In genomic region chr13:24076636-24077035, GRCh38 we compare ENCODE assay signal across 18 cellular contexts.
DNase-seq lines count a peak whose midpoint lies in the region; ATAC-seq, FAIRE-seq and TF ChIP-seq lines count a peak whose summit lies in the region.
"Had no signal": no experiment of that assay in that cellular context is flagged by ENCODE, and none has a peak within 500 bp of the region (broad histone marks: within the 10 kb centered on the region; RNA-seq: fewer than 3 reads in every experiment).

No MANE protein-coding gene starts in this region.

- H3K9me3 ChIP-seq in A549 = no peaks in the 10 kb centered on the region
- H3K9me3 ChIP-seq in astrocyte (ENCODE audit: insufficient read depth, low read depth, low read length) = no peaks in the 10 kb centered on the region
- H3K9me3 ChIP-seq in liver (ENCODE audit: control insufficient read depth in 4 of 4, low read length in 3 of 4) = no peaks in the 10 kb centered on the region
- no peaks in the 10 kb centered on the region for H3K9me3 ChIP-seq in gastroesophageal sphincter
- H3K9me3 ChIP-seq: sigmoid colon, thyroid gland had no signal

- TF ChIP-seq RAD21 in A549 (conservative IDR thresholded peaks at IDR 0.05 in 1 of 2, IDR thresholded peaks at IDR 0.05 in 1 of 2) (no peak), liver (IDR thresholded peaks at IDR 0.05) (no peak)

- DNase-seq in A549 (ENCODE audit: low read depth in 1 of 2, low spot score in 1 of 2) = no peak
- no peak for DNase-seq in Calu3
- DNase-seq in astrocyte (ENCODE audit: low read depth) = no peak
- DNase-seq: activated CD4-positive, alpha-beta T cell treated with anti-CD3 and anti-CD28 coated beads, Interleukin-2, amount 50 U/mL, for 48 hours; DMS 273 treated with DMSO at 0.1 percent for 48 hours; NCI-H748 treated with DMSO at 0.1 percent for 48 hours; sigmoid colon; stimulated activated CD4-positive, alpha-beta T cell treated with anti-CD3 and anti-CD28 coated beads, Interleukin-2, amount 100 ng/mL, for 24 hours; thyroid gland had no signal

- FAIRE-seq in A549 (lab: Jason Lieb, UNC) (no peak), astrocyte (lab: Jason Lieb, UNC) (no peak)
- FAIRE-seq: RCC 7860 had no signal

- no peak for TF ChIP-seq EP300 in A549 (IDR thresholded peaks at IDR 0.05)
- TF ChIP-seq EP300 in gastroesophageal sphincter (IDR thresholded peaks at IDR 0.05) = no peak

- WGBS in A549 (ENCODE audit: missing lambda C conversion rate) = 90% methylated on average over 8 of the region's 8 CpGs
- 73% methylated on average over 8 of the region's 8 CpGs for WGBS in liver
- 78 to 85% methylated on average over 7 of the region's 8 CpGs for WGBS in gastroesophageal sphincter (ENCODE audit: low coverage in 1 of 2), 2 donors

- H3K4me1 ChIP-seq in A549 (peaks cover 23% of the 10 kb centered on the region), astrocyte (ENCODE audit: insufficient read depth, low read length) (no peaks in the 10 kb centered on the region), liver (ENCODE audit: control insufficient read depth in 4 of 4, insufficient read depth in 4 of 4, low read length in 3 of 4) (peaks cover 6 to 19% (median 14%) of the 10 kb centered on the region in 4 donors), gastroesophageal sphincter (peaks cover 0 to 15% (median 0%) of the 10 kb centered on the region in 3 donors)

- peak overlapping the region; percentile 69 for H3K4me3 Mint-ChIP-seq in Calu3 (ENCODE audit: low read depth, unreplicated experiment)
- H3K4me3 Mint-ChIP-seq in astrocyte (ENCODE audit: unreplicated experiment) = no peak overlapping the region
- H3K4me3 Mint-ChIP-seq: activated T-helper 1 cell treated with anti-CD3 and anti-CD28 coated beads, Interleukin-12 subunit alpha, Interleukin-12 subunit beta, Interleukin-2, Interleukin-4 antibody, amounts not matched to agents 30 ng/mL and 10 ng/mL and 1 ng/mL, durations not matched to agents 14 hours and 24 hours and 36 hours; central memory CD8-positive, alpha-beta T cell; memory B cell had no signal

- H3K27ac ChIP-seq in A549 (peak overlapping the region; percentile 70 to 77), astrocyte (ENCODE audit: low read depth, low read length) (no peak overlapping the region), liver (ENCODE audit: low read depth in 1 of 2, low read length in 2 of 2) (peak overlapping the region; percentile 93 to 98), gastroesophageal sphincter (no peak overlapping the region)
- H3K27ac ChIP-seq: sigmoid colon, thyroid gland had no signal

- TF ChIP-seq CTCF in A549 (IDR thresholded peaks at IDR 0.05) (no peak), Calu3 (IDR thresholded peaks at IDR 0.05; ENCODE audit: unreplicated experiment) (no peak), astrocyte (IDR thresholded peaks at IDR 0.05; ENCODE audit: insufficient read depth, low read depth, low read length) (no peak), liver (IDR thresholded peaks at IDR 0.05; ENCODE audit: low read depth, low read length, missing input control) (no peak), gastroesophageal sphincter (IDR thresholded peaks at IDR 0.05) (no peak)

- no peaks in the 10 kb centered on the region for H3K79me2 ChIP-seq in astrocyte (ENCODE audit: insufficient read depth, low read length)

- H3K9ac ChIP-seq in astrocyte (ENCODE audit: low read length) (no peak overlapping the region), liver (ENCODE audit: low read depth in 1 of 2, low read length in 2 of 2) (no peak overlapping the region)

- H4K20me1 ChIP-seq in astrocyte (ENCODE audit: insufficient read depth, low read length) = no peaks in the 10 kb centered on the region

- intact Hi-C loops in Calu3 (cut with micrococcal nuclease; ENCODE audit: unreplicated experiment) = no loop called here

- H3K36me3 ChIP-seq in astrocyte (ENCODE audit: insufficient read depth, low read length) (no peaks in the 10 kb centered on the region), liver (ENCODE audit: control insufficient read depth in 4 of 4, insufficient read depth in 3 of 4, low read depth in 1 of 4, low read length in 3 of 4) (no peaks in the 10 kb centered on the region), gastroesophageal sphincter (no peaks in the 10 kb centered on the region)
- H3K36me3 ChIP-seq: sigmoid colon, thyroid gland had no signal

- H3K4me1 Mint-ChIP-seq in Calu3 (ENCODE audit: low read depth, unreplicated experiment) (peaks cover 41% of the 10 kb centered on the region), astrocyte (ENCODE audit: low read depth, unreplicated experiment) (peaks cover 6% of the 10 kb centered on the region)
- H3K4me1 Mint-ChIP-seq: central memory CD8-positive, alpha-beta T cell; memory B cell had no signal

- no peaks in the 10 kb centered on the region for H3K27me3 Mint-ChIP-seq in Calu3 (ENCODE audit: unreplicated experiment)
- no peaks in the 10 kb centered on the region for H3K27me3 Mint-ChIP-seq in astrocyte (ENCODE audit: low read depth, unreplicated experiment)

- CTCF ChIA-PET in A549 (lab: Yijun Ruan, JAX) (no interaction called here), Calu3 (lab: Charles Lee) (interaction anchor here (1.3 kb wide), 1 partner anchor 11 kb away, joined by 3 read pairs; no protein-coding TSS in a partner anchor)

- peaks cover 6% of the 10 kb centered on the region for H3K36me3 Mint-ChIP-seq in Calu3 (ENCODE audit: insufficient read depth, unreplicated experiment)
- peaks cover 2% of the 10 kb centered on the region for H3K36me3 Mint-ChIP-seq in astrocyte (ENCODE audit: low read depth, unreplicated experiment)
- H3K36me3 Mint-ChIP-seq: memory B cell had no signal

- H3K27me3 ChIP-seq in astrocyte (ENCODE audit: insufficient read depth, low read length) (no peaks in the 10 kb centered on the region), liver (ENCODE audit: control insufficient read depth in 4 of 4, insufficient read depth in 4 of 4, low read length in 3 of 4) (no peaks in the 10 kb centered on the region), gastroesophageal sphincter (no peaks in the 10 kb centered on the region)
- H3K27me3 ChIP-seq: sigmoid colon, thyroid gland had no signal

- H3K27ac Mint-ChIP-seq in Calu3 (ENCODE audit: unreplicated experiment) (peak overlapping the region; percentile 59), astrocyte (ENCODE audit: unreplicated experiment) (no peak overlapping the region)
- H3K27ac Mint-ChIP-seq: activated T-helper 1 cell treated with anti-CD3 and anti-CD28 coated beads, Interleukin-12 subunit alpha, Interleukin-12 subunit beta, Interleukin-2, Interleukin-4 antibody, amounts not matched to agents 30 ng/mL and 10 ng/mL and 1 ng/mL, durations not matched to agents 14 hours and 24 hours and 36 hours; memory B cell had no signal

- no peaks in the 10 kb centered on the region for H3K9me3 Mint-ChIP-seq in Calu3 (ENCODE audit: low read depth, unreplicated experiment)
- H3K9me3 Mint-ChIP-seq in astrocyte (ENCODE audit: unreplicated experiment) = no peaks in the 10 kb centered on the region
- H3K9me3 Mint-ChIP-seq: activated T-helper 1 cell treated with anti-CD3 and anti-CD28 coated beads, Interleukin-12 subunit alpha, Interleukin-12 subunit beta, Interleukin-2, Interleukin-4 antibody, amounts not matched to agents 30 ng/mL and 10 ng/mL and 1 ng/mL, durations not matched to agents 14 hours and 24 hours and 36 hours; central memory CD8-positive, alpha-beta T cell; memory B cell had no signal

- no TSS peak for BruUV-seq in Calu3 (replicated peaks; lab: Mats Ljungman, UMichigan)

- H3K4me3 ChIP-seq in A549 = no peak overlapping the region
- H3K4me3 ChIP-seq in astrocyte (ENCODE audit: insufficient read depth, low read depth, low read length) = no peak overlapping the region
- H3K4me3 ChIP-seq in liver (ENCODE audit: low read depth in 1 of 3, low read length in 3 of 3) = no peak overlapping the region
- no peak overlapping the region for H3K4me3 ChIP-seq in gastroesophageal sphincter
- H3K4me3 ChIP-seq: sigmoid colon, thyroid gland had no signal

- peak overlapping the region; percentile 70 for H3K4me2 ChIP-seq in A549
- H3K4me2 ChIP-seq in astrocyte (ENCODE audit: low read length) = peak overlapping the region; percentile 11

- TF ChIP-seq POLR2A in A549 (IDR thresholded peaks at IDR 0.05; ENCODE audit: low read length) (no peak), gastroesophageal sphincter (IDR thresholded peaks at IDR 0.05) (no peak)

- H2AFZ ChIP-seq in astrocyte (ENCODE audit: low read depth, low read length) = no peak overlapping the region

- POLR2A ChIA-PET in A549 (lab: Yijun Ruan, JAX) = no interaction called here

- no peak for ATAC-seq in A549
- no peak for ATAC-seq in gastroesophageal sphincter
- ATAC-seq in GM18498 (IDR thresholded peaks at IDR 0.05; ENCODE audit: unreplicated experiment) = no peak
- ATAC-seq in HG03039 (IDR thresholded peaks at IDR 0.05; ENCODE audit: unreplicated experiment) = no peak
- ATAC-seq in GM21737 (IDR thresholded peaks at IDR 0.05; ENCODE audit: unreplicated experiment) = no peak

TF ChIP-seq in A549, 52 proteins besides CTCF, POLR2A, EP300 and RAD21:
- TF ChIP-seq TP53 (CRISPR knock-in tag; IDR thresholded peaks at IDR 0.05) = no peak
- TF ChIP-seq NR3C1 (IDR thresholded peaks at IDR 0.05) = no peak
- no peak for TF ChIP-seq CHD2 (IDR thresholded peaks at IDR 0.05; ENCODE audit: low read length, partially characterized antibody)

TF ChIP-seq in liver, 16 proteins besides CTCF, POLR2A, EP300 and RAD21:
- no peak for TF ChIP-seq TAF1 (conservative IDR thresholded peaks at IDR 0.05)
- no peak for TF ChIP-seq FOXA1 (IDR thresholded peaks at IDR 0.05)

Comparison
In these comparisons a context has a peak if more than half of its experiments do, and no peak if none do; other contexts are left out.
1. H3K27ac ChIP-seq: peak in A549 (2 of 2) and liver (2 of 2); none in astrocyte (single experiment) and gastroesophageal sphincter (0 of 4).